In genomic region chr5:124173386-124173785, GRCh38 we compare ENCODE assay signal across 26 cellular contexts.
"Had no signal": no experiment of that assay in that cellular context is flagged by ENCODE, and none has a peak within 500 bp of the region (broad histone marks: within the 10 kb centered on the region; RNA-seq: fewer than 3 reads in every experiment).

No MANE protein-coding gene starts in this region.

- H3K27me3 Mint-ChIP-seq: naive B cell had no signal

- ATAC-seq: esophagus mucosa, gastrocnemius medialis, heart right ventricle, left cardiac atrium, left lung, left ventricle myocardium superior, lower lobe of right lung, mucosa of descending colon had no signal

- H3K27me3 ChIP-seq: dorsolateral prefrontal cortex, esophagus squamous epithelium, gastrocnemius medialis, heart right ventricle, left lung had no signal

- DNase-seq: dermis blood vessel endothelial cell; dorsolateral prefrontal cortex; effector CD4-positive, alpha-beta T cell; effector memory CD4-positive, alpha-beta T cell; erythroblast; esophagus squamous epithelium; foreskin fibroblast; foreskin melanocyte; gastrocnemius medialis; glutamatergic neuron; head of caudate nucleus; heart right ventricle; hippocampal formation; left cardiac atrium; left lung; left ventricle myocardium superior; lower lobe of right lung; mesenchymal stem cell; mucosa of descending colon; naive B cell had no signal

- FAIRE-seq: islet of Langerhans, keratinocyte had no signal

- H3K4me3 ChIP-seq: coronary artery, dorsolateral prefrontal cortex, esophagus squamous epithelium, gastrocnemius medialis, heart right ventricle, left lung, lower lobe of right lung, mucosa of descending colon had no signal

- H3K4me1 ChIP-seq: esophagus squamous epithelium, gastrocnemius medialis, left lung, lower lobe of right lung had no signal

- H3K4me3 Mint-ChIP-seq: mesothelial cell of epicardium, naive B cell had no signal

- H3K27ac Mint-ChIP-seq: mesothelial cell of epicardium, naive B cell had no signal

- H3K36me3 ChIP-seq: esophagus squamous epithelium, gastrocnemius medialis, heart right ventricle, left lung, lower lobe of right lung had no signal

- H3K27ac ChIP-seq: coronary artery, dorsolateral prefrontal cortex, epithelial cell of prostate, esophagus squamous epithelium, gastrocnemius medialis, heart right ventricle, left lung, lower lobe of right lung had no signal

- H3K4me1 Mint-ChIP-seq: mesothelial cell of epicardium had no signal
